In the genomic region with DNA sequence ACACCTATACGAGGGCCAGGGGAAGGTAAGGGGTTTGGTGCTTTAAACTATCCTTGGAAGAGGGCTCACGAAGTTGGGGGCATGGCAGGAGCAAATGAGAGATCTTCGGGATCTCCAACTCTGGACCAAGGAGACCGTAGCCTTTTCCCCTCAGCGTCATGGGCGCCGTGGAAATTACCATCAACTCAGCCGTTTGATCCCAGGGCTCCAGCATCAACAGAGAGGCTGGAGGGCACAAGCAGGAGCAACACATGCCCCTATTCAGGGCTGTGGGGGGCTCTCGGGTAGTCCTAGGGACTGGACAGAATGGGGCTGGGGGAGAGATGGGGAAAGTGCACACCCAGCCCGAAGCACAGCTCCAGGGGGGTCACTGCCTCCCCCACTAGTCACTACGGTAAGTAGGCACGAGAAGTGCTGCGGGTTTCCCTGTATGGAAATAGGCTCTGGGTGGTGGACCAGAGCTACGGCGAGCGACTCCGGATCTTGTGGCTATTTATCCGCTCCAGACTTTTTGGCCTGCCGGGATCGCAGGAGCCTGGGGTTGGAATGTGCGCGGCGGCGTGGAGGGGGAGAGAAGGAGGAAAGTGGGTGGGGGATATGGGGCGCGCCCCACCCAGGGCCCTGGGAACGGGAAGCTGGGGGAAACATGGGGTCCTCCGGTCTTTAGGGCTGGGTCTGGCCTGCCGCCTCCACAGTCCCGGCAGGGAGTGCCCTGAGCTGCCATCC, we compare ENCODE assay signal across 8 cellular contexts. TPM values are rescaled to one million over a fixed set of nuclear protein-coding genes. Genes with fewer than 3 reads are reported as not detected.
DNase-seq lines count a peak whose midpoint lies in the region; ATAC-seq and TF ChIP-seq lines count a peak whose summit lies in the region.

No MANE protein-coding gene starts in this region.

- H2AK5ac ChIP-seq in mesenchymal stem cell (ENCODE audit: low read length, severe bottlenecking), result no peak overlapping the region

- peak overlapping the region; percentile 95 for H2AFZ ChIP-seq in mesenchymal stem cell (ENCODE audit: low read depth, low read length)

- H3K9me3 ChIP-seq in HEK293 (ENCODE audit: control insufficient read depth, insufficient read depth, low read depth, low read length) (no peaks in the 10 kb centered on the region), mesenchymal stem cell (ENCODE audit: control insufficient read depth, low read length) (no peaks in the 10 kb centered on the region), tibial nerve (no peaks in the 10 kb centered on the region)

- H4K8ac ChIP-seq in mesenchymal stem cell (ENCODE audit: low read length), result peak overlapping the region; percentile 97

- in situ Hi-C loops in GM13977 (cut with MboI; ENCODE audit: low pct_unique_long_range_greater_than_20kb, low sequenced_read_pairs, unreplicated experiment), result no loop called here

- DNase-seq in AG04449 (ENCODE audit: low read depth, low spot score) (peak; percentile 59), RPMI7951 (ENCODE audit: low read depth) (peak; percentile 90), epithelial cell of prostate (ENCODE audit: low read depth, low spot score) (peak; percentile 40), mesenchymal stem cell (peak; percentile 94), tibial nerve (ENCODE audit: low spot score in 2 of 2) (peak; percentile 74 to 83), GM13977 (ENCODE audit: low spot score) (no peak)

- H3K14ac ChIP-seq in mesenchymal stem cell (ENCODE audit: low read length in 2 of 2), result peak overlapping the region in 1 of 2 experiments; percentile 5

- H2BK120ac ChIP-seq in mesenchymal stem cell (ENCODE audit: low read depth, low read length), result peak overlapping the region; percentile 93

- peak overlapping the region; percentile 89 for H3K18ac ChIP-seq in mesenchymal stem cell (ENCODE audit: low read depth in 1 of 2, low read length in 2 of 2)

- TF ChIP-seq CTCF in AG04449 (IDR thresholded peaks at IDR 0.05; ENCODE audit: insufficient read depth, low read length, missing control alignments) (no peak), HEK293 (tag by site-specific recombination; IDR thresholded peaks at IDR 0.05) (0 out of 2 replicates have a peak, but pooled peaks have one; percentile 7), tibial nerve (IDR thresholded peaks at IDR 0.05) (peak in 1 of 5 experiments; percentile 29), GM13977 (IDR thresholded peaks at IDR 0.05; ENCODE audit: extremely low read depth, insufficient read depth, missing control alignments) (no peak)

- peak in 1 of 2 donors; percentile 68 for TF ChIP-seq EP300 in tibial nerve (IDR thresholded peaks at IDR 0.05)

- ATAC-seq in HG02571 (IDR thresholded peaks at IDR 0.05; ENCODE audit: unreplicated experiment), result no peak

- H4K91ac ChIP-seq in mesenchymal stem cell (ENCODE audit: low read length), result peak overlapping the region; percentile 79

- H3K4me2 ChIP-seq in mesenchymal stem cell (ENCODE audit: low read length, poor library complexity, severe bottlenecking), result peak overlapping the region; percentile 64

- no peaks in the 10 kb centered on the region; the same call in 1 of the 2 replicates for H3K4me1 ChIP-seq in HEK293 (ENCODE audit: control insufficient read depth, insufficient read depth, low read length)
- peaks cover 41% of the 10 kb centered on the region for H3K4me1 ChIP-seq in mesenchymal stem cell (ENCODE audit: control insufficient read depth, insufficient read depth, low read depth, low read length)
- peaks cover 0 to 45% (median 14%) of the 10 kb centered on the region in 4 donors for H3K4me1 ChIP-seq in tibial nerve

- peaks cover 30% of the 10 kb centered on the region for H3K79me1 ChIP-seq in mesenchymal stem cell (replicated peaks; ENCODE audit: low read length, poor library complexity, severe bottlenecking)

- POLR2A ChIA-PET in AG04449 (lab: Yijun Ruan, JAX) (interaction anchor here (0.5 to 2.6 kb wide), 8 partner anchors 8 to 116 kb away, joined by 3 to 31 read pairs (median 5); partner anchors contain the start of genes KLHDC8B, NDUFAF3, QRICH1 and USP19), HEK293 (lab: Yijun Ruan, JAX) (interaction anchor here (0.7 to 3.4 kb wide), 8 partner anchors 12 to 336 kb away, joined by 3 to 31 read pairs (median 8); partner anchors contain the start of genes DAG1, IMPDH2, NDUFAF3 and QRICH1)

- H3K36me3 ChIP-seq in HEK293 (ENCODE audit: control insufficient read depth in 2 of 2, insufficient read depth in 1 of 2, low read length in 2 of 2) (peaks cover 0 to 34% of the 10 kb centered on the region in 2 experiments; a peak in 1 of 3 replicates), mesenchymal stem cell (ENCODE audit: control insufficient read depth in 1 of 2, insufficient read depth in 2 of 2, low read depth in 1 of 2, low read length in 2 of 2) (peaks cover 33 to 36% of the 10 kb centered on the region in 2 experiments), tibial nerve (peaks cover 0 to 29% (median 0%) of the 10 kb centered on the region in 3 donors)

- under 1% methylated on average over 27 of the region's 30 CpGs for WGBS in mesenchymal stem cell
- 4 to 5% methylated on average over 25 to 30 of the region's 30 CpGs for WGBS in tibial nerve, 2 donors

- peak overlapping the region; percentile 95 for H2BK15ac ChIP-seq in mesenchymal stem cell (ENCODE audit: low read depth, poor library complexity, severe bottlenecking)

- H3K4me3 ChIP-seq in AG04449 (ENCODE audit: low read depth, low read length), result peak overlapping the region; percentile 95
- peak overlapping the region; percentile 71 for H3K4me3 ChIP-seq in HEK293 (ENCODE audit: low read depth, low read length)
- peak overlapping the region; percentile 73 to 92 for H3K4me3 ChIP-seq in mesenchymal stem cell (ENCODE audit: insufficient read depth in 1 of 2, low read depth in 1 of 2, low read length in 2 of 2)
- H3K4me3 ChIP-seq in tibial nerve, result peak overlapping the region; percentile 52 to 89 (median 65)

- H3K27ac ChIP-seq in HEK293 (ENCODE audit: extremely low read depth, low read depth, low read length) (peak overlapping the region; percentile 44; the same call in 1 of the 2 replicates), epithelial cell of prostate (peak overlapping the region; percentile 72), mesenchymal stem cell (ENCODE audit: low read length, poor library complexity, severe bottlenecking) (peak overlapping the region; percentile 91), tibial nerve (peak overlapping the region; percentile 64 to 95 (median 88))

- peaks cover 4 to 6% of the 10 kb centered on the region in 2 experiments for H3K27me3 ChIP-seq in mesenchymal stem cell (ENCODE audit: control insufficient read depth in 1 of 2, insufficient read depth in 1 of 2, low read length in 2 of 2)
- no peaks in the 10 kb centered on the region for H3K27me3 ChIP-seq in tibial nerve

- peak in 1 of 2 donors; percentile 20 for TF ChIP-seq POLR2A in tibial nerve (IDR thresholded peaks at IDR 0.05)

- H3K4ac ChIP-seq in mesenchymal stem cell (ENCODE audit: low read depth in 1 of 2, low read length in 2 of 2), result peak overlapping the region; percentile 27 to 97

- H3K23ac ChIP-seq in mesenchymal stem cell (ENCODE audit: low read length in 2 of 2), result peak overlapping the region in 1 of 2 experiments; percentile 2

- CTCF ChIA-PET in AG04449 (lab: Yijun Ruan, JAX) (interaction anchor here (0.9 to 1.7 kb wide), 4 partner anchors 12 to 41 kb away, joined by 3 to 7 read pairs (median 4); partner anchors contain the start of genes KLHDC8B and QRICH1), HEK293 (lab: Yijun Ruan, JAX) (interaction anchor here (0.5 to 0.7 kb wide), 3 partner anchors 15 to 1433 kb away, joined by 3 to 5 read pairs (median 4); no protein-coding TSS in a partner anchor)

- peak overlapping the region; percentile 79 for H2BK5ac ChIP-seq in mesenchymal stem cell (ENCODE audit: low read depth, low read length, poor library complexity, severe bottlenecking)

- H3K9ac ChIP-seq in mesenchymal stem cell (ENCODE audit: low read length), result peak overlapping the region; percentile 90

- H2BK12ac ChIP-seq in mesenchymal stem cell (ENCODE audit: low read length in 2 of 2), result peak overlapping the region; percentile 4 to 12

TF ChIP-seq in HEK293, 187 proteins besides CTCF, POLR2A, EP300 and RAD21 (continues in another document):
- peak; percentile 45 for TF ChIP-seq SP2 (tag by site-specific recombination; IDR thresholded peaks at IDR 0.05)
- no peak for TF ChIP-seq ATF2 (tag by site-specific recombination; IDR thresholded peaks at IDR 0.05; ENCODE audit: low read depth)
- TF ChIP-seq ZBTB7A (tag by site-specific recombination; IDR thresholded peaks at IDR 0.05; ENCODE audit: low read depth), result 0 out of 2 replicates have a peak, but pooled peaks have one; percentile 29
- no peak for TF ChIP-seq ZNF311 (tag by site-specific recombination; IDR thresholded peaks at IDR 0.05; ENCODE audit: borderline replicate concordance)
- peak; percentile 39; the same call in 1 of the 2 replicates for TF ChIP-seq ZNF76 (tag by site-specific recombination; IDR thresholded peaks at IDR 0.05; ENCODE audit: borderline replicate concordance, low read depth)

RNA-seq across cellular contexts. Expression of gene LAMB2, which starts 0.5 kb away (rescaled TPM):
- 209 and 244 TPM in 2 replicates for total RNA-seq in RPMI7951 (2014; rRNA removed; shearing (Covaris generic))
- 406 TPM for polyA plus RNA-seq in mesenchymal stem cell (2013, experiment 1 of 2)
- 386 TPM for polyA plus RNA-seq in mesenchymal stem cell (2013, experiment 2 of 2)
- total RNA-seq in tibial nerve, result 100 to 1,000 TPM; 589 to 844 (median 649) TPM

RNA-seq across cellular contexts. Expression of gene USP19, which starts 12.8 kb away (rescaled TPM):
- total RNA-seq in RPMI7951 (2014; rRNA removed; shearing (Covaris generic)), result 29.1 and 42.4 TPM in 2 replicates
- polyA plus RNA-seq in mesenchymal stem cell (2013, experiment 1 of 2), result 14.9 TPM
- 14.3 TPM for polyA plus RNA-seq in mesenchymal stem cell (2013, experiment 2 of 2)
- 100 to 1,000 TPM in 1 of 4 donors, 10 to 100 TPM in 3; 72.3 to 113 (median 83.6) TPM for total RNA-seq in tibial nerve

RNA-seq across cellular contexts. Expression of gene QARS1, which starts 28.8 kb away (rescaled TPM):
- 244 and 314 TPM in 2 replicates for total RNA-seq in RPMI7951 (2014; rRNA removed; shearing (Covaris generic))
- polyA plus RNA-seq in mesenchymal stem cell (2013, experiment 1 of 2), result 324 TPM
- 328 TPM for polyA plus RNA-seq in mesenchymal stem cell (2013, experiment 2 of 2)
- total RNA-seq in tibial nerve, result 100 to 1,000 TPM; 137 to 227 (median 161) TPM

RNA-seq across cellular contexts. Expression of gene CCDC71, which starts 32.7 kb away (rescaled TPM):
- total RNA-seq in RPMI7951 (2014; rRNA removed; shearing (Covaris generic)), result 26.0 and 32.8 TPM in 2 replicates
- polyA plus RNA-seq in mesenchymal stem cell (2013, experiment 1 of 2), result 16.8 TPM
- polyA plus RNA-seq in mesenchymal stem cell (2013, experiment 2 of 2), result 17.0 TPM
- total RNA-seq in tibial nerve, result 10 to 100 TPM; 30.4 to 38.3 (median 36.3) TPM

RNA-seq across cellular contexts. Expression of gene KLHDC8B, which starts 38.0 kb away (rescaled TPM):
- 28.1 and 28.7 TPM in 2 replicates for total RNA-seq in RPMI7951 (2014; rRNA removed; shearing (Covaris generic))
- 20.6 TPM for polyA plus RNA-seq in mesenchymal stem cell (2013, experiment 1 of 2)
- polyA plus RNA-seq in mesenchymal stem cell (2013, experiment 2 of 2), result 21.5 TPM
- 10 to 100 TPM; 20.8 to 33.1 (median 29.7) TPM for total RNA-seq in tibial nerve
